In the genomic region with DNA sequence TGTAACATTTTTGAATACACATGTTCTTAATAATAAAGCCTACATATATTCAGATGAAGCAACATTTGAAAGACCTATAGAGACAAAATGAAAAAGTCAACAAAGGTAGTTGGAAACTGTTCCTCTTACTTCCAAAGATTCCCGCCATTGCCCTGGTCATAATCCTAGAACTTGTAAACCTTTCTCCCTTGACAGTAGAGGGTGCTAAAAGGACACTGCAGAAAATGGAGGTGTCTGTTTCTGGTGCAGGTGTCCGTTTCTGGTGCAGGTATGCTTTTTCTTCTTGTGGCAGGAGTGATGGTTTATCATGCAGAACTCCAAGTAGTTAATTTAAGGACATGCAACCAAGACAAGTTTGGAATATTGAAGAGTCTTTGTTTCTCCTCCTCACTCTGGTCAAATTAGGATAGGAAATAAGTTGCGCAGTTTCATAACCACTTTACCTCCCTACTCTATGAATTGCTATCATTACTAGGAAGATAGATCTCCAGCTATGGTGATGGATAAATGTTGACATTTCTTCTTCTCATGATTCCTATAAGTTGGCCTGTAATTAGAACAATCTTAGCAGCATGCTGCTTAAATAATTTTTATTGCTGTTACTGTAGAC, we compare ENCODE assay signal across 9 cellular contexts. TPM values are rescaled to one million over a fixed set of nuclear protein-coding genes. Genes with fewer than 3 reads are reported as not detected.
A peak's percentile ranks its signal among the peaks of the same experiment; 100 is the strongest.
DNase-seq lines count a peak whose midpoint lies in the region; ATAC-seq and TF ChIP-seq lines count a peak whose summit lies in the region.
"Had no signal": no experiment of that assay in that cellular context is flagged by ENCODE, and none has a peak within 500 bp of the region (broad histone marks: within the 10 kb centered on the region; RNA-seq: fewer than 3 reads in every experiment).

No MANE protein-coding gene starts in this region.

- DNase-seq in AG09319 (ENCODE audit: extremely low read depth, low read depth), result no peak
- DNase-seq in HT-29 (ENCODE audit: low spot score), result peak; percentile 56
- peak; percentile 3 for DNase-seq in SK-N-SH
- no peak for DNase-seq in left colon
- DNase-seq in DMS153 (lab: John Stamatoyannopoulos, UW), result no peak
- DNase-seq in activated gamma-delta T cell (lab: John Stamatoyannopoulos, UW), result no peak
- no peak for DNase-seq in NOMO-1 treated with dmso at 0.1 percent for 144 hours (lab: John Stamatoyannopoulos, UW; ENCODE audit: unreplicated experiment)
- DNase-seq: activated naive CD8-positive, alpha-beta T cell treated with anti-CD3 and anti-CD28 coated beads, Interleukin-2, amount 10 ng/mL, durations not matched to agents 7 days and 5 days had no signal

- H3K9me3 ChIP-seq in SK-N-SH, result no peaks in the 10 kb centered on the region

- no peaks in the 10 kb centered on the region for H4K20me1 ChIP-seq in SK-N-SH (ENCODE audit: insufficient read depth)

- H3K27ac ChIP-seq in SK-N-SH (ENCODE audit: low read depth in 2 of 2, low read length in 1 of 2), result no peak overlapping the region

- no peak for TF ChIP-seq EP300 in SK-N-SH (IDR thresholded peaks at IDR 0.05; ENCODE audit: borderline replicate concordance in 1 of 2, low read depth in 1 of 2, low read length in 1 of 2)

- peak; percentile 44 for TF ChIP-seq CTCF in AG09319 (IDR thresholded peaks at IDR 0.05; ENCODE audit: low read depth, low read length)
- TF ChIP-seq CTCF in SK-N-SH (IDR thresholded peaks at IDR 0.05), result peak; percentile 63

- intact Hi-C loops in left colon (cut with DNase I, micrococcal nuclease), result no loop called here

- H3K27me3 ChIP-seq in SK-N-SH (ENCODE audit: insufficient read depth), result no peaks in the 10 kb centered on the region

- POLR2A ChIA-PET in SK-N-SH (lab: Yijun Ruan, JAX), result no interaction called here

- TF ChIP-seq RAD21 in SK-N-SH (IDR thresholded peaks at IDR 0.05; ENCODE audit: low read length), result peak; percentile 64

- no peaks in the 10 kb centered on the region for H3F3A ChIP-seq in SK-N-SH (replicated peaks; ENCODE audit: insufficient read depth)

- no peaks in the 10 kb centered on the region for H3K79me2 ChIP-seq in SK-N-SH (ENCODE audit: insufficient read depth)

- CTCF ChIA-PET in SK-N-SH (lab: Yijun Ruan, JAX), result interaction anchor here (0.7 kb wide), 1 partner anchor 49 kb away, joined by 3 read pairs; no protein-coding TSS in a partner anchor

- ATAC-seq in GM19043 (IDR thresholded peaks at IDR 0.05; ENCODE audit: low read depth, unreplicated experiment) (peak; percentile 70), left colon (peak; percentile 76)

- no peaks in the 10 kb centered on the region for H3K4me1 ChIP-seq in SK-N-SH (ENCODE audit: control insufficient read depth in 1 of 2, insufficient read depth in 2 of 2, low read depth in 1 of 2, low read length in 1 of 2)

- H3K36me3 ChIP-seq in SK-N-SH (replicated peaks in 1 of 2; ENCODE audit: control insufficient read depth in 1 of 2, insufficient read depth in 2 of 2, low read length in 1 of 2), result no peaks in the 10 kb centered on the region

- no peak overlapping the region for H3K4me3 ChIP-seq in SK-N-SH (ENCODE audit: low read depth in 2 of 2, low read length in 1 of 2)

- H2AFZ ChIP-seq in SK-N-SH (ENCODE audit: low read depth), result no peak overlapping the region

- no peak overlapping the region for H3K9ac ChIP-seq in SK-N-SH

- no peak overlapping the region for H3K4me2 ChIP-seq in SK-N-SH

- WGBS in SK-N-SH (ENCODE audit: low lambda C conversion rate), result 55% methylated on average over 3 of the region's 3 CpGs

- H3K9me2 ChIP-seq in SK-N-SH, result no peaks in the 10 kb centered on the region

TF ChIP-seq in SK-N-SH, 30 proteins besides CTCF, POLR2A, EP300 and RAD21:
- TF ChIP-seq EZH2phosphoT487 (IDR thresholded peaks at IDR 0.05; ENCODE audit: borderline replicate concordance, low read depth), result no peak
- peak; percentile 49 for TF ChIP-seq SMC3 (IDR thresholded peaks at IDR 0.05; ENCODE audit: low read depth, low read length)
TF ChIP-seq in SK-N-SH: peak in this region for 1.

RNA-seq across cellular contexts. Expression of gene FAM174A, which starts 56.0 kb away (rescaled TPM):
- total RNA-seq in HT-29 (2014; rRNA removed; shearing (Covaris generic)), result 18.1 and 20.6 TPM in 2 replicates
- 22.4 and 24.9 TPM in 2 replicates for polyA plus RNA-seq in SK-N-SH (2012; rRNA removed)
- polyA plus RNA-seq in SK-N-SH (2012; cell fraction: cytosol; rRNA removed), result 22.6 and 27.3 TPM in 2 replicates
- polyA plus RNA-seq in SK-N-SH (2012; cell fraction: nucleus; rRNA removed), result 11.5 and 23.0 TPM in 2 replicates
- total RNA-seq in left colon, result 10 to 100 TPM; 18.7 to 22.8 TPM

Comparison
In these comparisons a context has a peak if more than half of its experiments do, and no peak if none do; other contexts are left out.
1. DNase-seq: peak in HT-29 (single experiment) and SK-N-SH (single experiment); none in AG09319 (single experiment), left colon (0 of 2), DMS153 (single experiment), activated gamma-delta T cell (single experiment) and NOMO-1 treated with dmso at 0.1 percent for 144 hours (single experiment).